Comparison of ENCODE assay signal across 1 cellular context in genomic region chr2:202634556-202635440, GRCh38.
TF ChIP-seq lines count a peak whose summit lies in the region.

TSS of gene FAM117B (plus strand) at chr2:202634969. CDS start at chr2:202635188, 219 bp downstream.

TF ChIP-seq in HepG2, 621 proteins besides CTCF, POLR2A, EP300 and RAD21 (continued from another document and continues in another):
- peak; percentile 76; the same call in 1 of the 2 replicates for TF ChIP-seq ZNF646 (CRISPR knock-in tag; IDR thresholded peaks at IDR 0.05)
- TF ChIP-seq, protein P1, sequence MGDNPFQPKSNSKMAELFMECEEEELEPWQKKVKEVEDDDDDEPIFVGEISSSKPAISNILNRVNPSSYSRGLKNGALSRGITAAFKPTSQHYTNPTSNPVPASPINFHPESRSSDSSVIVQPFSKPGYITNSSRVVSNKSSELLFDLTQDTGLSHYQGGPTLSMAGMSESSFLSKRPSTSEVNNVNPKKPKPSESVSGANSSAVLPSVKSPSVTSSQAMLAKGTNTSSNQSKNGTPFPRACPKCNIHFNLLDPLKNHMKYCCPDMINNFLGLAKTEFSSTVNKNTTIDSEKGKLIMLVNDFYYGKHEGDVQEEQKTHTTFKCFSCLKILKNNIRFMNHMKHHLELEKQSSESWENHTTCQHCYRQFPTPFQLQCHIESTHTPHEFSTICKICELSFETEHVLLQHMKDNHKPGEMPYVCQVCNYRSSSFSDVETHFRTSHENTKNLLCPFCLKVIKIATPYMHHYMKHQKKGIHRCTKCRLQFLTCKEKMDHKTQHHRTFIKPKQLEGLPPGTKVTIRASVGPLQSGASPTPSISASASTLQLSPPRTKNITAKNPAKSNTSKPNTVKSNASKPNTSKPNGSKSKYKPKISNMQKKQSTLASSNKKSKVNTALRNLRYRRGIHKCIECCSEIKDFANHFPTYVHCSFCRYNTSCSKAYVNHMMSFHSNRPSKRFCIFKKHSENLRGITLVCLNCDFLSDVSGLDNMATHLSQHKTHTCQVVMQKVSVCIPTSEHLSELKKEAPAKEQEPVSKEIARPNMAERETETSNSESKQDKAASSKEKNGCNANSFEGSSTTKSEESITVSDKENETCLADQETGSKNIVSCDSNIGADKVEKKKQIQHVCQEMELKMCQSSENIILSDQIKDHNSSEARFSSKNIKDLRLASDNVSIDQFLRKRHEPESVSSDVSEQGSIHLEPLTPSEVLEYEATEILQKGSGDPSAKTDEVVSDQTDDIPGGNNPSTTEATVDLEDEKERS (CRISPR knock-in tag; IDR thresholded peaks at IDR 0.05): peak; percentile 80
- peak; percentile 96 for TF ChIP-seq HDAC2 (CRISPR knock-in tag; IDR thresholded peaks at IDR 0.05)
- peak; percentile 92 for TF ChIP-seq SP4 (CRISPR knock-in tag; IDR thresholded peaks at IDR 0.05)
- TF ChIP-seq, protein P2, sequence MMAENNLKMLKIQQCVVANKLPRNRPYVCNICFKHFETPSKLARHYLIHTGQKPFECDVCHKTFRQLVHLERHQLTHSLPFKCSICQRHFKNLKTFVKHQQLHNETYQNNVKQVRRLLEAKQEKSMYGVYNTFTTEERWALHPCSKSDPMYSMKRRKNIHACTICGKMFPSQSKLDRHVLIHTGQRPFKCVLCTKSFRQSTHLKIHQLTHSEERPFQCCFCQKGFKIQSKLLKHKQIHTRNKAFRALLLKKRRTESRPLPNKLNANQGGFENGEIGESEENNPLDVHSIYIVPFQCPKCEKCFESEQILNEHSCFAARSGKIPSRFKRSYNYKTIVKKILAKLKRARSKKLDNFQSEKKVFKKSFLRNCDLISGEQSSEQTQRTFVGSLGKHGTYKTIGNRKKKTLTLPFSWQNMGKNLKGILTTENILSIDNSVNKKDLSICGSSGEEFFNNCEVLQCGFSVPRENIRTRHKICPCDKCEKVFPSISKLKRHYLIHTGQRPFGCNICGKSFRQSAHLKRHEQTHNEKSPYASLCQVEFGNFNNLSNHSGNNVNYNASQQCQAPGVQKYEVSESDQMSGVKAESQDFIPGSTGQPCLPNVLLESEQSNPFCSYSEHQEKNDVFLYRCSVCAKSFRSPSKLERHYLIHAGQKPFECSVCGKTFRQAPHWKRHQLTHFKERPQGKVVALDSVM (CRISPR knock-in tag; IDR thresholded peaks at IDR 0.05): peak; percentile 55; the same call in 1 of the 2 replicates
- no peak for TF ChIP-seq ZNF607 (CRISPR knock-in tag; IDR thresholded peaks at IDR 0.05; ENCODE audit: borderline replicate concordance)
- TF ChIP-seq STAT5B (CRISPR knock-in tag; IDR thresholded peaks at IDR 0.05): no peak
- TF ChIP-seq HNF4G (IDR thresholded peaks at IDR 0.05; ENCODE audit: borderline replicate concordance, low read depth, low read length): no peak; the same call in 1 of the 2 replicates
- no peak for TF ChIP-seq HNF4G (CRISPR knock-in tag; IDR thresholded peaks at IDR 0.05; ENCODE audit: borderline replicate concordance, low read depth)
- peak; percentile 97 for TF ChIP-seq ASH2L (IDR thresholded peaks at IDR 0.05; ENCODE audit: insufficient read length, low read depth, low read length)
- peak; percentile 72; the same call in 1 of the 2 replicates for TF ChIP-seq GFI1 (CRISPR knock-in tag; IDR thresholded peaks at IDR 0.05; ENCODE audit: borderline replicate concordance)
- no peak for TF ChIP-seq ZNF850 (CRISPR knock-in tag; conservative IDR thresholded peaks at IDR 0.05)
- no peak for TF ChIP-seq SRSF9 (IDR thresholded peaks at IDR 0.05; ENCODE audit: borderline replicate concordance, insufficient read depth, low read depth, low read length, poor library complexity, severe bottlenecking)
- TF ChIP-seq MLLT10 (CRISPR knock-in tag; IDR thresholded peaks at IDR 0.05): no peak
- peak; percentile 98 for TF ChIP-seq ZNF350 (CRISPR knock-in tag; IDR thresholded peaks at IDR 0.05; ENCODE audit: borderline replicate concordance, low read depth)
- TF ChIP-seq RARG (CRISPR knock-in tag; IDR thresholded peaks at IDR 0.05; ENCODE audit: low read depth): no peak
- peak; percentile 83 for TF ChIP-seq BORCS8-MEF2B (CRISPR knock-in tag; IDR thresholded peaks at IDR 0.05)
- TF ChIP-seq XBP1 (CRISPR knock-in tag; IDR thresholded peaks at IDR 0.05): no peak
- TF ChIP-seq SRSF1 (optimal IDR thresholded peaks at IDR 0.05; ENCODE audit: low read depth, low read length): peak; percentile 98
- peak; percentile 79; the same call in 1 of the 2 replicates for TF ChIP-seq ZNF891 (CRISPR knock-in tag; IDR thresholded peaks at IDR 0.05)
- TF ChIP-seq ZNF138 (CRISPR knock-in tag; IDR thresholded peaks at IDR 0.05; ENCODE audit: low read depth): no peak
- 0 out of 2 replicates have a peak, but pooled peaks have one; percentile 14 for TF ChIP-seq NR1H2 (CRISPR knock-in tag; IDR thresholded peaks at IDR 0.05; ENCODE audit: borderline replicate concordance, low read depth)
- TF ChIP-seq HBP1 (CRISPR knock-in tag; IDR thresholded peaks at IDR 0.05; ENCODE audit: low read depth): no peak
- TF ChIP-seq HNRNPLL (IDR thresholded peaks at IDR 0.05; ENCODE audit: low read depth, low read length, poor library complexity, severe bottlenecking): peak; percentile 74
- TF ChIP-seq ZFP90 (CRISPR knock-in tag; IDR thresholded peaks at IDR 0.05; ENCODE audit: borderline replicate concordance): peak; percentile 87; the same call in 1 of the 2 replicates
- TF ChIP-seq ZMAT3 (CRISPR knock-in tag; conservative IDR thresholded peaks at IDR 0.05): peak; percentile 58; the same call in 1 of the 2 replicates
- TF ChIP-seq ZBTB38 (CRISPR knock-in tag; IDR thresholded peaks at IDR 0.05): peak; percentile 83
- peak; percentile 35; the same call in 1 of the 2 replicates for TF ChIP-seq ZNF362 (CRISPR knock-in tag; IDR thresholded peaks at IDR 0.05; ENCODE audit: borderline replicate concordance)
- peak; percentile 98 for TF ChIP-seq NRL (CRISPR knock-in tag; IDR thresholded peaks at IDR 0.05; ENCODE audit: borderline replicate concordance)
- TF ChIP-seq ONECUT2 (CRISPR knock-in tag; IDR thresholded peaks at IDR 0.05): no peak
- TF ChIP-seq ZNF547 (CRISPR knock-in tag; IDR thresholded peaks at IDR 0.05): peak; percentile 62; the same call in 1 of the 2 replicates
- peak; percentile 87 for TF ChIP-seq TAF1 (CRISPR knock-in tag; IDR thresholded peaks at IDR 0.05)
- TF ChIP-seq, protein P3, sequence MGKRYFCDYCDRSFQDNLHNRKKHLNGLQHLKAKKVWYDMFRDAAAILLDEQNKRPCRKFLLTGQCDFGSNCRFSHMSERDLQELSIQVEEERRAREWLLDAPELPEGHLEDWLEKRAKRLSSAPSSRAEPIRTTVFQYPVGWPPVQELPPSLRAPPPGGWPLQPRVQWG (CRISPR knock-in tag; IDR thresholded peaks at IDR 0.05; ENCODE audit: borderline replicate concordance, low read depth): no peak
- no peak for TF ChIP-seq ZBTB8A (CRISPR knock-in tag; IDR thresholded peaks at IDR 0.05; ENCODE audit: borderline replicate concordance, low read depth)
- TF ChIP-seq THAP9 (CRISPR knock-in tag; IDR thresholded peaks at IDR 0.05; ENCODE audit: borderline replicate concordance): peak; percentile 81; the same call in 1 of the 2 replicates
- no peak for TF ChIP-seq ZSCAN22 (CRISPR knock-in tag; IDR thresholded peaks at IDR 0.05)
- TF ChIP-seq ZNF225 (CRISPR knock-in tag; IDR thresholded peaks at IDR 0.05): no peak; the same call in 1 of the 2 replicates
